In genomic region chr13:32752997-32753606, GRCh38 we compare ENCODE assay signal across 19 cellular contexts.
"Had no signal": no experiment of that assay in that cellular context is flagged by ENCODE, and none has a peak within 500 bp of the region (broad histone marks: within the 10 kb centered on the region; RNA-seq: fewer than 3 reads in every experiment).

No MANE protein-coding gene starts in this region.

- H3K9ac ChIP-seq: neural progenitor cell had no signal

- H3K4me3 ChIP-seq: body of pancreas, neural progenitor cell, psoas muscle, sigmoid colon, stomach, thoracic aorta had no signal

- H3K27ac Mint-ChIP-seq: activated CD4-positive, alpha-beta T cell treated with anti-CD3 and anti-CD28 coated beads, Interleukin-2, amount 10 ng/mL, durations not matched to agents 7 days and 5 days; activated naive CD8-positive, alpha-beta T cell; neural progenitor cell had no signal

- H3K27ac ChIP-seq: neural progenitor cell, psoas muscle, sigmoid colon, stomach, thoracic aorta had no signal

- H3K27me3 ChIP-seq: body of pancreas, neural progenitor cell, sigmoid colon, stomach had no signal

- H3K4me1 Mint-ChIP-seq: immature natural killer cell, neural progenitor cell had no signal

- H3K9me3 ChIP-seq: body of pancreas, psoas muscle, sigmoid colon, stomach, thoracic aorta had no signal

- H3K27me3 Mint-ChIP-seq: activated CD4-positive, alpha-beta T cell treated with anti-CD3 and anti-CD28 coated beads, Interleukin-2, amount 10 ng/mL, durations not matched to agents 7 days and 5 days; activated naive CD8-positive, alpha-beta T cell; central memory CD8-positive, alpha-beta T cell; naive B cell had no signal

- DNase-seq: activated CD4-positive, alpha-beta T cell treated with anti-CD3 and anti-CD28 coated beads, Interleukin-2, amount 10 ng/mL, durations not matched to agents 7 days and 5 days; activated CD8-positive, alpha-beta memory T cell treated with anti-CD3 and anti-CD28 coated beads for 24 hours; activated gamma-delta T cell treated with Interleukin-2 at 50 U/mL for 16 hours; amniotic stem cell; body of pancreas; effector CD8-positive, alpha-beta T cell; foreskin melanocyte; immature natural killer cell; left cardiac atrium; mammary epithelial cell; naive B cell; psoas muscle; sigmoid colon; stimulated activated CD4-positive, alpha-beta T cell treated with anti-CD3 and anti-CD28 coated beads, Interleukin-1b, Interleukin-23, amount 100 ng/mL, for 48 hours; stomach had no signal

- H3K9me3 Mint-ChIP-seq: activated CD4-positive, alpha-beta T cell treated with anti-CD3 and anti-CD28 coated beads, Interleukin-2, amount 10 ng/mL, durations not matched to agents 7 days and 5 days; central memory CD8-positive, alpha-beta T cell; immature natural killer cell; neural progenitor cell had no signal

- H3K4me3 Mint-ChIP-seq: activated CD4-positive, alpha-beta T cell treated with anti-CD3 and anti-CD28 coated beads, Interleukin-2, amount 10 ng/mL, durations not matched to agents 7 days and 5 days; activated naive CD8-positive, alpha-beta T cell; central memory CD8-positive, alpha-beta T cell; immature natural killer cell; naive B cell; neural progenitor cell had no signal

- H3K4me1 ChIP-seq: body of pancreas, neural progenitor cell, psoas muscle, sigmoid colon had no signal
